ENCODE assay signal across 19 cellular contexts in genomic region chr19:10151521-10151920, GRCh38. TPM values are rescaled to one million over a fixed set of nuclear protein-coding genes. Genes with fewer than 3 reads are reported as not detected.
DNase-seq lines count a peak whose midpoint lies in the region; ATAC-seq, FAIRE-seq and TF ChIP-seq lines count a peak whose summit lies in the region.
"Had no signal": no experiment of that assay in that cellular context is flagged by ENCODE, and none has a peak within 500 bp of the region (broad histone marks: within the 10 kb centered on the region; RNA-seq: fewer than 3 reads in every experiment).

No MANE protein-coding gene starts in this region.

- H4K20me1 ChIP-seq in GM12878 (ENCODE audit: control insufficient read depth, insufficient read depth) = no peaks in the 10 kb centered on the region

- H3K9me3 ChIP-seq in GM12878 (replicated peaks; ENCODE audit: control insufficient read depth, insufficient read depth, low read length) = no peaks in the 10 kb centered on the region
- H3K9me3 ChIP-seq: BLaER1 had no signal

- no peak for TF ChIP-seq EP300 in GM12878 (IDR thresholded peaks at IDR 0.05; ENCODE audit: borderline replicate concordance in 1 of 2, control insufficient read depth in 1 of 2, low read depth in 2 of 2, low read length in 2 of 2)

- DNase-seq in activated naive CD4-positive, alpha-beta T cell treated with anti-CD3 and anti-CD28 coated beads, Interleukin-2, amount 50 U/mL, for 72 hours (ENCODE audit: low spot score in 2 of 2) = no peak
- DNase-seq in activated naive CD4-positive, alpha-beta T cell treated with Interleukin-2 at 50 U/mL for 16 hours = no peak
- DNase-seq in GM12878 (ENCODE audit: low read depth, low spot score) (no peak), left cardiac atrium (no peak), endothelial cell (ENCODE audit: low spot score) (no peak), inferior parietal cortex (ENCODE audit: extremely low spot score) (no peak)
- DNase-seq: 8988T; AML-193; Calu3; CD4-positive, CD25-positive, alpha-beta regulatory T cell; DMS79 treated with DMSO at 0.1 percent for 48 hours; EL; GDM1; IMR-90; KG1 had no signal

- peaks cover 6% of the 10 kb centered on the region for H3K4me1 Mint-ChIP-seq in dendritic cell treated with granulocyte-macrophage colony-stimulating factor and Interleukin-4, amounts not matched to agents 40 ng/mL and 50 ng/mL, for 4 days (ENCODE audit: low read depth)
- no peaks in the 10 kb centered on the region for H3K4me1 Mint-ChIP-seq in endothelial cell (ENCODE audit: unreplicated experiment)

- no peaks in the 10 kb centered on the region for H3K27me3 ChIP-seq in GM12878 (replicated peaks in 1 of 2; ENCODE audit: control insufficient read depth in 2 of 2, insufficient read depth in 2 of 2, low read length in 1 of 2)
- H3K27me3 ChIP-seq: BLaER1 had no signal

- TF ChIP-seq CTCF in GM12878 (IDR thresholded peaks at IDR 0.05 in 2 of 3, conservative IDR thresholded peaks at IDR 0.05 in 1 of 3; ENCODE audit: control insufficient read depth in 2 of 3, extremely low read depth in 1 of 3, insufficient read depth in 1 of 3, low read depth in 3 of 3, low read length in 3 of 3) (no peak), endothelial cell (IDR thresholded peaks at IDR 0.05; ENCODE audit: unreplicated experiment) (no peak)

- TSS peak; percentile 42 for BruUV-seq in GM12878 (replicated peaks; lab: Mats Ljungman, UMichigan)

- FAIRE-seq in GM12878 (lab: Jason Lieb, UNC) = no peak
- FAIRE-seq: H54 had no signal

- no peaks in the 10 kb centered on the region for H3K27me3 Mint-ChIP-seq in dendritic cell treated with granulocyte-macrophage colony-stimulating factor and Interleukin-4, amounts not matched to agents 40 ng/mL and 50 ng/mL, for 4 days
- H3K27me3 Mint-ChIP-seq in endothelial cell (ENCODE audit: unreplicated experiment) = peaks cover 3% of the 10 kb centered on the region
- H3K27me3 Mint-ChIP-seq: CD4-positive, CD25-positive, alpha-beta regulatory T cell had no signal

- TF ChIP-seq RAD21 in GM12878 (IDR thresholded peaks at IDR 0.05; ENCODE audit: insufficient read depth, low read depth, low read length) = no peak

- H3K9me3 Mint-ChIP-seq in activated naive CD4-positive, alpha-beta T cell treated with anti-CD3 and anti-CD28 coated beads, Interleukin-2, amount 50 U/mL, for 72 hours = no peaks in the 10 kb centered on the region
- H3K9me3 Mint-ChIP-seq in dendritic cell treated with granulocyte-macrophage colony-stimulating factor and Interleukin-4, amounts not matched to agents 40 ng/mL and 50 ng/mL, for 4 days = no peaks in the 10 kb centered on the region
- no peaks in the 10 kb centered on the region for H3K9me3 Mint-ChIP-seq in endothelial cell (ENCODE audit: unreplicated experiment)
- H3K9me3 Mint-ChIP-seq: CD4-positive, CD25-positive, alpha-beta regulatory T cell had no signal

- in situ Hi-C loops in GM12878 (cut with MboI) = no loop called here

- H3K9ac ChIP-seq in GM12878 (ENCODE audit: control insufficient read depth, insufficient read depth, low read length) = no peak overlapping the region
- H3K9ac ChIP-seq: BLaER1, GM23248 had no signal

- peak overlapping the region; percentile 14 to 59 for H3K27ac Mint-ChIP-seq in activated naive CD4-positive, alpha-beta T cell treated with anti-CD3 and anti-CD28 coated beads, Interleukin-2, amount 50 U/mL, for 72 hours
- H3K27ac Mint-ChIP-seq in dendritic cell treated with granulocyte-macrophage colony-stimulating factor and Interleukin-4, amounts not matched to agents 40 ng/mL and 50 ng/mL, for 4 days = peak overlapping the region; percentile 52
- H3K27ac Mint-ChIP-seq in endothelial cell (ENCODE audit: unreplicated experiment) = no peak overlapping the region

- H3K79me2 ChIP-seq in GM12878 (ENCODE audit: control insufficient read depth, insufficient read depth, low read length) = no peaks in the 10 kb centered on the region

- H3K27ac ChIP-seq in GM12878 (ENCODE audit: control insufficient read depth, insufficient read depth) = no peak overlapping the region
- H3K27ac ChIP-seq: BLaER1, GM23248 had no signal

- no peak overlapping the region for H3K4me3 ChIP-seq in GM12878
- H3K4me3 ChIP-seq: BLaER1, GM23248 had no signal

- WGBS in GM12878 (ENCODE audit: insufficient coverage, insufficient replicate concordance, low lambda C conversion rate, missing lambda C conversion rate) = 94% methylated on average over 5 of the region's 5 CpGs

- H3K4me2 ChIP-seq in GM12878 (ENCODE audit: control insufficient read depth, insufficient read depth) = no peak overlapping the region
- H3K4me2 ChIP-seq: BLaER1 had no signal

- ATAC-seq in activated naive CD4-positive, alpha-beta T cell treated with anti-CD3 and anti-CD28 coated beads, Interleukin-2, amount 50 U/mL, for 72 hours = no peak
- ATAC-seq in GM12878 = no peak
- ATAC-seq in left cardiac atrium = no peak

- RAD21 ChIA-PET in GM12878 (lab: Charles Lee; ENCODE audit: unreplicated experiment) = no interaction called here

- peaks cover 34 to 42% of the 10 kb centered on the region in 2 donors for H3K36me3 Mint-ChIP-seq in activated naive CD4-positive, alpha-beta T cell treated with anti-CD3 and anti-CD28 coated beads, Interleukin-2, amount 50 U/mL, for 72 hours
- H3K36me3 Mint-ChIP-seq in dendritic cell treated with granulocyte-macrophage colony-stimulating factor and Interleukin-4, amounts not matched to agents 40 ng/mL and 50 ng/mL, for 4 days (ENCODE audit: low read depth) = peaks cover 100% of the 10 kb centered on the region
- peaks cover 51% of the 10 kb centered on the region for H3K36me3 Mint-ChIP-seq in endothelial cell (ENCODE audit: low read depth, unreplicated experiment)

- SMC1A ChIA-PET in GM12878 (lab: Charles Lee; ENCODE audit: uncharacterized antibody, unreplicated experiment) = no interaction called here

- H3K36me3 ChIP-seq in GM12878 (ENCODE audit: control insufficient read depth in 2 of 2, insufficient read depth in 2 of 2, low read length in 1 of 2) = peaks cover 48 to 52% of the 10 kb centered on the region in 2 experiments

- no peak for TF ChIP-seq POLR2A in GM12878 (IDR thresholded peaks at IDR 0.05; ENCODE audit: low read depth, low read length)

- no peaks in the 10 kb centered on the region for H3K4me1 ChIP-seq in GM12878 (ENCODE audit: control insufficient read depth, insufficient read depth, low read length)

- POLR2A ChIA-PET in GM12878 (lab: Charles Lee) = no interaction called here

- CTCF ChIA-PET in GM12878 (lab: Yijun Ruan, JAX) = no interaction called here

- H3K4me3 Mint-ChIP-seq in dendritic cell treated with granulocyte-macrophage colony-stimulating factor and Interleukin-4, amounts not matched to agents 40 ng/mL and 50 ng/mL, for 4 days = no peak overlapping the region
- H3K4me3 Mint-ChIP-seq in endothelial cell (ENCODE audit: unreplicated experiment) = no peak overlapping the region

- H2AFZ ChIP-seq in GM12878 (ENCODE audit: control insufficient read depth, low read depth, low read length) = no peak overlapping the region
- H2AFZ ChIP-seq: GM23248 had no signal

- intact Hi-C loops in GM12878 (cut with micrococcal nuclease; ENCODE audit: unreplicated experiment) = no loop called here
- intact Hi-C loops in dendritic cell treated with granulocyte-macrophage colony-stimulating factor and Interleukin-4, amounts not matched to agents 40 ng/mL and 50 ng/mL, for 4 days (cut with micrococcal nuclease) = no loop called here
- intact Hi-C loops in left cardiac atrium (cut with DNase I) = no loop called here

RNA-seq across cellular contexts. Expression of gene EIF3G, which starts 31.8 kb away (rescaled TPM):
- 100 to 1,000 TPM; 223 to 292 TPM for total RNA-seq in activated naive CD4-positive, alpha-beta T cell treated with anti-CD3 and anti-CD28 coated beads, Interleukin-2, amount 50 U/mL, for 72 hours
- 95.9 and 98.0 TPM in 2 replicates for total RNA-seq in GM12878 (2013; cell fraction: nucleolus; rRNA removed)
- total RNA-seq in GM12878 (2014; rRNA removed) (356 and 362 TPM in 2 replicates), GM12878 (2014; rRNA removed; fragmentation: Illumina TruSeq; extraction: Trizol) (187 and 220 TPM in 2 replicates), GM12878 (2021) (303 and 318 TPM in 2 replicates), left cardiac atrium (100 to 1,000 TPM; 136 to 148 TPM), endothelial cell (ENCODE audit: unreplicated experiment) (286 TPM)
- polyA plus RNA-seq in GM12878 (2011; ENCODE audit: low read depth) = 79.2 TPM
- polyA plus RNA-seq in GM12878 (2011; rRNA removed) (101 and 119 TPM in 2 replicates), GM12878 (2014; fragmentation: Illumina TruSeq; extraction: Trizol) (132 and 219 TPM in 2 replicates), GM12878 (2014; fragmentation: Nextera tagmentation; extraction: Ambion mirVana) (10 to 100 TPM; 28.0 to 48.5 TPM), GM12878 (2014; rRNA removed) (284 and 299 TPM in 2 replicates), GM12878 (2016; fragmentation: Nextera tagmentation; extraction: Ambion mirVana) (100 to 1,000 TPM; 201 to 225 TPM)
- 166 and 220 TPM in 2 replicates for polyA plus RNA-seq in GM12878 (2011; cell fraction: cytosol; rRNA removed)
- polyA plus RNA-seq in GM12878 (2011; cell fraction: nucleus; rRNA removed) = 377 and 479 TPM in 2 replicates
- polyA plus RNA-seq in GM12878 (2012) = 208 and 240 TPM in 2 replicates
- 45.5 and 84.7 TPM in 2 replicates for polyA minus RNA-seq in GM12878 (2011; rRNA and poly(A)+ RNA removed)
- 47.4 and 49.3 TPM in 2 replicates for polyA minus RNA-seq in GM12878 (2011; cell fraction: cytosol; rRNA and poly(A)+ RNA removed)
- 61.5 and 116 TPM in 2 replicates for polyA minus RNA-seq in GM12878 (2011; cell fraction: nucleus; rRNA and poly(A)+ RNA removed)

RNA-seq across cellular contexts. Expression of gene P2RY11, which starts 40.0 kb away (rescaled TPM):
- total RNA-seq in activated naive CD4-positive, alpha-beta T cell treated with anti-CD3 and anti-CD28 coated beads, Interleukin-2, amount 50 U/mL, for 72 hours = 100 to 1,000 TPM in 1 of 2 donors, 10 to 100 TPM in 1; 18.1 to 101 TPM
- 57.8 and 61.7 TPM in 2 replicates for total RNA-seq in GM12878 (2013; cell fraction: nucleolus; rRNA removed)
- total RNA-seq in GM12878 (2014; rRNA removed) (11.4 and 17.4 TPM in 2 replicates), GM12878 (2014; rRNA removed; fragmentation: Illumina TruSeq; extraction: Trizol) (7.4 and 8.2 TPM in 2 replicates), GM12878 (2021) (42.0 and 46.5 TPM in 2 replicates), left cardiac atrium (10 to 100 TPM in 1 of 2 donors, 1 to 10 TPM in 1; 3.8 to 13.2 TPM), endothelial cell (ENCODE audit: unreplicated experiment) (16.3 TPM)
- polyA plus RNA-seq in GM12878 (2011; ENCODE audit: low read depth) = 5.0 TPM
- polyA plus RNA-seq in GM12878 (2011; rRNA removed) (12.5 and 26.5 TPM in 2 replicates), GM12878 (2014; fragmentation: Illumina TruSeq; extraction: Trizol) (1.2 and 4.9 TPM in 2 replicates), GM12878 (2014; fragmentation: Nextera tagmentation; extraction: Ambion mirVana) (under 1 TPM; 0.14 to 0.57 TPM), GM12878 (2014; rRNA removed) (32.5 and 39.0 TPM in 2 replicates), GM12878 (2016; fragmentation: Nextera tagmentation; extraction: Ambion mirVana) (1 to 10 TPM; 6.7 to 7.0 TPM)
- 44.1 and 69.0 TPM in 2 replicates for polyA plus RNA-seq in GM12878 (2011; cell fraction: cytosol; rRNA removed)
- 81.5 and 114 TPM in 2 replicates for polyA plus RNA-seq in GM12878 (2011; cell fraction: nucleus; rRNA removed)
- polyA plus RNA-seq in GM12878 (2012) = 28.3 and 37.9 TPM in 2 replicates
- polyA minus RNA-seq in GM12878 (2011; rRNA and poly(A)+ RNA removed) = 16.9 and 49.7 TPM in 2 replicates
- polyA minus RNA-seq in GM12878 (2011; cell fraction: cytosol; rRNA and poly(A)+ RNA removed) = 22.1 and 26.3 TPM in 2 replicates
- 8.6 and 28.3 TPM in 2 replicates for polyA minus RNA-seq in GM12878 (2011; cell fraction: nucleus; rRNA and poly(A)+ RNA removed)

RNA-seq across cellular contexts. Expression of gene DNMT1, which starts 43.2 kb away (rescaled TPM):
- 100 to 1,000 TPM; 416 to 456 TPM for total RNA-seq in activated naive CD4-positive, alpha-beta T cell treated with anti-CD3 and anti-CD28 coated beads, Interleukin-2, amount 50 U/mL, for 72 hours
- 263 and 295 TPM in 2 replicates for total RNA-seq in GM12878 (2013; cell fraction: nucleolus; rRNA removed)
- total RNA-seq in GM12878 (2014; rRNA removed) (87.7 and 114 TPM in 2 replicates), GM12878 (2014; rRNA removed; fragmentation: Illumina TruSeq; extraction: Trizol) (67.2 and 70.0 TPM in 2 replicates), GM12878 (2021) (221 and 238 TPM in 2 replicates), left cardiac atrium (10 to 100 TPM; 32.7 to 34.9 TPM), endothelial cell (ENCODE audit: unreplicated experiment) (119 TPM)
- polyA plus RNA-seq in GM12878 (2011; ENCODE audit: low read depth) = 71.5 TPM
- polyA plus RNA-seq in GM12878 (2011; rRNA removed) (100 and 130 TPM in 2 replicates), GM12878 (2014; fragmentation: Illumina TruSeq; extraction: Trizol) (132 and 137 TPM in 2 replicates), GM12878 (2014; fragmentation: Nextera tagmentation; extraction: Ambion mirVana) (100 to 1,000 TPM; 128 to 149 TPM), GM12878 (2014; rRNA removed) (107 and 126 TPM in 2 replicates), GM12878 (2016; fragmentation: Nextera tagmentation; extraction: Ambion mirVana) (100 to 1,000 TPM; 280 to 290 TPM)
- 75.3 and 81.4 TPM in 2 replicates for polyA plus RNA-seq in GM12878 (2011; cell fraction: cytosol; rRNA removed)
- 356 and 514 TPM in 2 replicates for polyA plus RNA-seq in GM12878 (2011; cell fraction: nucleus; rRNA removed)
- polyA plus RNA-seq in GM12878 (2012) = 113 and 151 TPM in 2 replicates
- 105 and 125 TPM in 2 replicates for polyA minus RNA-seq in GM12878 (2011; rRNA and poly(A)+ RNA removed)
- 67.9 and 73.8 TPM in 2 replicates for polyA minus RNA-seq in GM12878 (2011; cell fraction: cytosol; rRNA and poly(A)+ RNA removed)
- 91.4 and 160 TPM in 2 replicates for polyA minus RNA-seq in GM12878 (2011; cell fraction: nucleus; rRNA and poly(A)+ RNA removed)

RNA-seq across cellular contexts. Expression of gene PPAN, which starts 45.4 kb away (rescaled TPM):
- total RNA-seq in activated naive CD4-positive, alpha-beta T cell treated with anti-CD3 and anti-CD28 coated beads, Interleukin-2, amount 50 U/mL, for 72 hours = 100 to 1,000 TPM in 1 of 2 donors, 10 to 100 TPM in 1; 52.7 to 209 TPM
- total RNA-seq in GM12878 (2013; cell fraction: nucleolus; rRNA removed) = 135 and 145 TPM in 2 replicates
- total RNA-seq in GM12878 (2014; rRNA removed) (96.5 and 123 TPM in 2 replicates), GM12878 (2014; rRNA removed; fragmentation: Illumina TruSeq; extraction: Trizol) (67.6 and 68.9 TPM in 2 replicates), GM12878 (2021) (147 and 165 TPM in 2 replicates), left cardiac atrium (10 to 100 TPM; 23.6 to 38.9 TPM), endothelial cell (ENCODE audit: unreplicated experiment) (39.6 TPM)
- 26.9 TPM for polyA plus RNA-seq in GM12878 (2011; ENCODE audit: low read depth)
- polyA plus RNA-seq in GM12878 (2011; rRNA removed) (40.1 and 92.2 TPM in 2 replicates), GM12878 (2014; fragmentation: Illumina TruSeq; extraction: Trizol) (20.3 and 65.0 TPM in 2 replicates), GM12878 (2014; fragmentation: Nextera tagmentation; extraction: Ambion mirVana) (1 to 10 TPM; 2.1 to 7.6 TPM), GM12878 (2014; rRNA removed) (149 and 196 TPM in 2 replicates), GM12878 (2016; fragmentation: Nextera tagmentation; extraction: Ambion mirVana) (100 to 1,000 TPM; 163 to 171 TPM)
- 92.2 and 132 TPM in 2 replicates for polyA plus RNA-seq in GM12878 (2011; cell fraction: cytosol; rRNA removed)
- polyA plus RNA-seq in GM12878 (2011; cell fraction: nucleus; rRNA removed) = 173 and 212 TPM in 2 replicates
- 78.6 and 81.6 TPM in 2 replicates for polyA plus RNA-seq in GM12878 (2012)
- polyA minus RNA-seq in GM12878 (2011; rRNA and poly(A)+ RNA removed) = 113 and 176 TPM in 2 replicates
- 70.0 and 73.4 TPM in 2 replicates for polyA minus RNA-seq in GM12878 (2011; cell fraction: cytosol; rRNA and poly(A)+ RNA removed)
- polyA minus RNA-seq in GM12878 (2011; cell fraction: nucleus; rRNA and poly(A)+ RNA removed) = 69.6 and 130 TPM in 2 replicates

RNA-seq across cellular contexts. Expression of gene ANGPTL6, which starts 49.0 kb away (rescaled TPM):
- total RNA-seq in activated naive CD4-positive, alpha-beta T cell treated with anti-CD3 and anti-CD28 coated beads, Interleukin-2, amount 50 U/mL, for 72 hours = 10 to 100 TPM in 1 of 2 donors, 1 to 10 TPM in 1; 9.1 to 17.1 TPM
- 38.8 and 41.4 TPM in 2 replicates for total RNA-seq in GM12878 (2013; cell fraction: nucleolus; rRNA removed)
- total RNA-seq in GM12878 (2014; rRNA removed) (13.1 and 17.4 TPM in 2 replicates), GM12878 (2014; rRNA removed; fragmentation: Illumina TruSeq; extraction: Trizol) (6.0 and 7.2 TPM in 2 replicates), GM12878 (2021) (16.5 and 16.8 TPM in 2 replicates), left cardiac atrium (under 1 TPM in 1 of 2 donors, not detected in 1; 0.24 TPM), endothelial cell (ENCODE audit: unreplicated experiment) (0.36 TPM)
- 11.7 TPM for polyA plus RNA-seq in GM12878 (2011; ENCODE audit: low read depth)
- polyA plus RNA-seq in GM12878 (2011; rRNA removed) (10.5 and 23.6 TPM in 2 replicates), GM12878 (2014; fragmentation: Illumina TruSeq; extraction: Trizol) (2.3 and 6.6 TPM in 2 replicates), GM12878 (2014; fragmentation: Nextera tagmentation; extraction: Ambion mirVana) (under 1 TPM; 0.45 to 0.90 TPM), GM12878 (2014; rRNA removed) (18.3 and 18.9 TPM in 2 replicates), GM12878 (2016; fragmentation: Nextera tagmentation; extraction: Ambion mirVana) (1 to 10 TPM; 1.3 to 4.9 TPM)
- 40.4 and 48.7 TPM in 2 replicates for polyA plus RNA-seq in GM12878 (2011; cell fraction: cytosol; rRNA removed)
- 150 and 154 TPM in 2 replicates for polyA plus RNA-seq in GM12878 (2011; cell fraction: nucleus; rRNA removed)
- polyA plus RNA-seq in GM12878 (2012) = 23.2 and 29.6 TPM in 2 replicates
- polyA minus RNA-seq in GM12878 (2011; rRNA and poly(A)+ RNA removed) = 7.7 and 16.2 TPM in 2 replicates
- 8.8 and 10.2 TPM in 2 replicates for polyA minus RNA-seq in GM12878 (2011; cell fraction: cytosol; rRNA and poly(A)+ RNA removed)
- polyA minus RNA-seq in GM12878 (2011; cell fraction: nucleus; rRNA and poly(A)+ RNA removed) = 8.5 and 16.2 TPM in 2 replicates
- total RNA-seq: IMR-90 had no signal
